Comparison of ENCODE assay signal across 8 cellular contexts in the genomic region with DNA sequence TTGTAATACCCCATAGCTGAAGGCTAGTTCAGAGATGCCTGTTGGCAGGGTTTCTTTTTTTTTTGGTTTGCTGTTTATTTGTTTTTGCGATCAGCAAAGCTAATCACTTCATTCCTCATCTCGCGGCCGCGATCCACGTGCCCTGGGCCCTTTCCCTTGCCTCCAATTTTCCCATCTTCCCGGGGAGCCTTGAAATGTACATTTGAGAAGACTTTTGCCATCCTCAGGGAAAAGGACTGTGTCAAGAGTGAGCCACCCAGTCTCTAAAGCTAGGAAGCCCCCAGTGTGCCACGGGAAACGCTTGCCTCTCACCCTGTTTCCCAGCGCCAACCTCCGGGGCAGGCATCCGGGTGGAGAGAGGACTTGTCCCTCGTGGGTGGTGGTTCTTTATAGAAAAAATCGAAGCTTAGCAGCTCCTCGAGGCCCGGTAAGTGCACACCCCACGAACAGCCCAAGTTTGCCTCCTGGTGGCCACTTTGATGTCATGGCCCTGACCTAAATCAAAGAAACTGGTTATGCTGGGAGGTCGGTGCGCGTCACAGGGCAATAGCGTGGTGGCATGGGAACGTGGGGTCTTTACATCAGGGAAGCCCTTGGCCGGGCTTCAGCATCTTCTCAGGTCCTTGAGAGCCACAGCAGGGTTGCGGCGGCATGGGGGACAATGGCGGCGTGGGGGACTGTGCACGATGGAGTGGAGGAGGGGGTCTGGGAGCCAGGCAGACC. TPM values are rescaled to one million over a fixed set of nuclear protein-coding genes. Genes with fewer than 3 reads are reported as not detected.
DNase-seq lines count a peak whose midpoint lies in the region; ATAC-seq lines count a peak whose summit lies in the region.

No MANE protein-coding gene starts in this region.

- no peaks in the 10 kb centered on the region for H3K9me3 ChIP-seq in CD4-positive, alpha-beta memory T cell (ENCODE audit: control insufficient read depth in 1 of 2, low read length in 2 of 2)

- H3K27me3 ChIP-seq in CD4-positive, alpha-beta memory T cell (ENCODE audit: insufficient read depth, low read length) = no peaks in the 10 kb centered on the region

- ATAC-seq in Right ventricle myocardium superior (ENCODE audit: poor library complexity) (peak; percentile 57), sciatic nerve (peak; percentile 65)

- H3K4me3 ChIP-seq in CD4-positive, alpha-beta memory T cell (ENCODE audit: low read length in 2 of 2) = no peak overlapping the region

- H3K36me3 ChIP-seq in CD4-positive, alpha-beta memory T cell (ENCODE audit: insufficient read depth, low read length) = no peaks in the 10 kb centered on the region

- peaks cover 9 to 25% (median 19%) of the 10 kb centered on the region in 4 donors for H3K4me1 Mint-ChIP-seq in CD4-positive, alpha-beta memory T cell

- intact Hi-C loops in CD4-positive, alpha-beta memory T cell (cut with micrococcal nuclease) = loop anchor here (1.0 to 10.0 kb wide), 2 partner anchors 64 to 181 kb away; a partner anchor contains a TSS
- intact Hi-C loops in Right ventricle myocardium superior (cut with DNase I) (loop anchor here (2.0 to 10.0 kb wide), 3 partner anchors 38 to 182 kb away; a partner anchor contains a TSS), sciatic nerve (cut with DNase I) (no loop called here)

- POLR2A ChIA-PET in CD4-positive, alpha-beta memory T cell (lab: Charles Lee; ENCODE audit: partially characterized antibody) = interaction anchor here (1.3 kb wide), 1 partner anchor 181 kb away, joined by 9 read pairs; no protein-coding TSS in a partner anchor

- H3K27me3 Mint-ChIP-seq in CD4-positive, alpha-beta memory T cell = no peaks in the 10 kb centered on the region

- H3K27ac ChIP-seq in CD4-positive, alpha-beta memory T cell (ENCODE audit: low read depth, low read length) = no peak overlapping the region

- peak; percentile 39 to 50 (median 42) for DNase-seq in CD4-positive, alpha-beta memory T cell
- DNase-seq in HT1080 (ENCODE audit: low read depth) (peak; percentile 30), Right ventricle myocardium superior (peak; percentile 73), sciatic nerve (ENCODE audit: low spot score) (peak; percentile 77), NCI-H2171 (lab: John Stamatoyannopoulos, UW) (no peak), NOMO-1 treated with dmso at 0.1 percent for 144 hours (lab: John Stamatoyannopoulos, UW; ENCODE audit: unreplicated experiment) (no peak), SIG-M5 treated with dmso at 0.1 percent for 504 hours (lab: John Stamatoyannopoulos, UW; ENCODE audit: unreplicated experiment) (no peak)
- peak; percentile 10 for DNase-seq in activated effector memory CD4-positive, alpha-beta T cell treated with Interleukin-2 at 50 U/mL for 16 hours

- CTCF ChIA-PET in CD4-positive, alpha-beta memory T cell (lab: Charles Lee; ENCODE audit: partially characterized antibody) = interaction anchor here (0.6 to 3.3 kb wide), 5 partner anchors 14 to 180 kb away, joined by 3 to 53 read pairs (median 7); no protein-coding TSS in a partner anchor

- H3K4me1 ChIP-seq in CD4-positive, alpha-beta memory T cell (ENCODE audit: insufficient read depth, low read length) = peaks cover 25% of the 10 kb centered on the region

- H3K27ac Mint-ChIP-seq in CD4-positive, alpha-beta memory T cell = peak overlapping the region in 5 of 7 donors; percentile 19 to 72 (median 44)

- H3K9me3 Mint-ChIP-seq in CD4-positive, alpha-beta memory T cell = no peaks in the 10 kb centered on the region

- no peak overlapping the region for H3K4me3 Mint-ChIP-seq in CD4-positive, alpha-beta memory T cell

- H3K36me3 Mint-ChIP-seq in CD4-positive, alpha-beta memory T cell = peaks cover 5 to 23% of the 10 kb centered on the region in 2 donors

RNA-seq across cellular contexts. Expression of a gene that starts 42.0 kb away (rescaled TPM):
- total RNA-seq in CD4-positive, alpha-beta memory T cell = 10 to 100 TPM in 1 of 2 experiments, 1 to 10 TPM in 1; 8.5 to 10.1 TPM
- 1 to 10 TPM; 2.4 to 7.9 TPM for polyA plus RNA-seq in CD4-positive, alpha-beta memory T cell
- 29.2 and 34.7 TPM in 2 replicates for total RNA-seq in HT1080 (2014; rRNA removed; shearing (Covaris generic))
- polyA plus RNA-seq in HT1080 (2015; cell fraction: cytosol; rRNA removed) = 20.4 and 23.9 TPM in 2 replicates
- 41.4 and 47.9 TPM in 2 replicates for polyA plus RNA-seq in HT1080 (2015; cell fraction: nucleus; rRNA removed)
- total RNA-seq in Right ventricle myocardium superior (11.4 TPM), sciatic nerve (17.2 TPM)

Comparison
In these comparisons a context has a peak if more than half of its experiments do, and no peak if none do; other contexts are left out.
1. DNase-seq: peak in CD4-positive, alpha-beta memory T cell (5 of 5), HT1080 (single experiment), activated effector memory CD4-positive, alpha-beta T cell treated with Interleukin-2 at 50 U/mL for 16 hours (single experiment), Right ventricle myocardium superior (single experiment) and sciatic nerve (single experiment); none in NCI-H2171 (single experiment), NOMO-1 treated with dmso at 0.1 percent for 144 hours (single experiment) and SIG-M5 treated with dmso at 0.1 percent for 504 hours (single experiment).